Comparison of ENCODE assay signal across 24 cellular contexts in genomic region chr16:2596747-2597559, GRCh38. TPM values are rescaled to one million over a fixed set of nuclear protein-coding genes. Genes with fewer than 3 reads are reported as not detected.
DNase-seq lines count a peak whose midpoint lies in the region; ATAC-seq and TF ChIP-seq lines count a peak whose summit lies in the region.
"Had no signal": no experiment of that assay in that cellular context is flagged by ENCODE, and none has a peak within 500 bp of the region (broad histone marks: within the 10 kb centered on the region; RNA-seq: fewer than 3 reads in every experiment).

No MANE protein-coding gene starts in this region.

- no peak overlapping the region for H2AFZ ChIP-seq in GM23248

- no peaks in the 10 kb centered on the region for H3K9me3 Mint-ChIP-seq in activated CD4-positive, alpha-beta T cell treated with anti-CD3 and anti-CD28 coated beads for 36 hours (ENCODE audit: low read depth)
- H3K9me3 Mint-ChIP-seq: CD14-positive monocyte; naive thymus-derived CD4-positive, alpha-beta T cell; stimulated activated naive CD8-positive, alpha-beta T cell treated with anti-CD3 and anti-CD28 coated beads, Interleukin-15, Interleukin-2, amounts not matched to agents 100 ng/mL and 50 ng/mL, for 24 hours had no signal

- DNase-seq in activated CD4-positive, alpha-beta T cell treated with anti-CD3 and anti-CD28 coated beads for 36 hours = peak; percentile 3
- DNase-seq in activated CD4-positive, alpha-beta T cell treated with anti-CD3 and anti-CD28 coated beads for 1 hour = no peak
- DNase-seq in SJCRH30 (peak; percentile 25 to 40), right lobe of liver (peak in 2 of 3 donors; percentile 14 to 44), gastrocnemius medialis (no peak), GM23248 (no peak), HUDEP-2 (lab: John Stamatoyannopoulos, UW; ENCODE audit: unreplicated experiment in 76 of 76) (no peak)
- DNase-seq: activated CD4-positive, alpha-beta T cell treated with anti-CD3 and anti-CD28 coated beads, Interleukin-2, amount 50 U/mL, for 48 hours; activated CD4-positive, CD25-positive, alpha-beta regulatory T cell; activated effector memory CD4-positive, alpha-beta T cell treated with anti-CD3 and anti-CD28 coated beads, Interleukin-2, amount 50 U/mL, for 16 hours; DMS79; effector CD4-positive, alpha-beta T cell; naive thymus-derived CD4-positive, alpha-beta T cell; NCI-H1048; NCI-H510A; small intestine; stimulated activated CD4-positive, alpha-beta T cell treated with anti-CD3 and anti-CD28 coated beads, Interleukin-1b, Interleukin-23, amount 100 ng/mL, for 48 hours; T-helper 1 cell; testis had no signal

- no peak for TF ChIP-seq CTCF in right lobe of liver (IDR thresholded peaks at IDR 0.05)
- no peak for TF ChIP-seq CTCF in gastrocnemius medialis (IDR thresholded peaks at IDR 0.05 in 4 of 5, conservative IDR thresholded peaks at IDR 0.05 in 1 of 5)

- no peaks in the 10 kb centered on the region for H3K9me3 ChIP-seq in SJCRH30 (replicated peaks)
- no peaks in the 10 kb centered on the region for H3K9me3 ChIP-seq in right lobe of liver
- H3K9me3 ChIP-seq in gastrocnemius medialis = no peaks in the 10 kb centered on the region
- H3K9me3 ChIP-seq in GM23248 (ENCODE audit: low read depth) = no peaks in the 10 kb centered on the region
- H3K9me3 ChIP-seq: testis had no signal

- H3K27me3 ChIP-seq in SJCRH30 (no peaks in the 10 kb centered on the region), right lobe of liver (no peaks in the 10 kb centered on the region), gastrocnemius medialis (no peaks in the 10 kb centered on the region), GM23248 (replicated peaks; ENCODE audit: insufficient read depth) (no peaks in the 10 kb centered on the region)
- H3K27me3 ChIP-seq: testis had no signal

- no peaks in the 10 kb centered on the region for H3F3A ChIP-seq in GM23248 (ENCODE audit: insufficient read depth)

- CTCF ChIA-PET in activated CD4-positive, alpha-beta T cell treated with anti-CD3 and anti-CD28 coated beads for 36 hours (lab: Charles Lee) = no interaction called here

- no peak overlapping the region for H3K4me2 ChIP-seq in GM23248 (ENCODE audit: unreplicated experiment)

- TF ChIP-seq POLR2A in right lobe of liver (IDR thresholded peaks at IDR 0.05) (no peak), gastrocnemius medialis (IDR thresholded peaks at IDR 0.05) (no peak)

- no peak overlapping the region for H3K27ac Mint-ChIP-seq in activated CD4-positive, alpha-beta T cell treated with anti-CD3 and anti-CD28 coated beads for 36 hours
- H3K27ac Mint-ChIP-seq: activated naive CD8-positive, alpha-beta T cell; CD14-positive monocyte; naive thymus-derived CD4-positive, alpha-beta T cell; stimulated activated naive CD8-positive, alpha-beta T cell treated with anti-CD3 and anti-CD28 coated beads, Interleukin-15, Interleukin-2, amounts not matched to agents 100 ng/mL and 50 ng/mL, for 24 hours had no signal

- H3K4me1 Mint-ChIP-seq in activated CD4-positive, alpha-beta T cell treated with anti-CD3 and anti-CD28 coated beads for 36 hours = peaks cover 15% of the 10 kb centered on the region
- H3K4me1 Mint-ChIP-seq: CD14-positive monocyte had no signal

- peaks cover 51% of the 10 kb centered on the region for H3K79me2 ChIP-seq in GM23248 (ENCODE audit: insufficient read depth)

- no peak overlapping the region for H3K4me3 ChIP-seq in SJCRH30
- H3K4me3 ChIP-seq in right lobe of liver = no peak overlapping the region
- no peak overlapping the region for H3K4me3 ChIP-seq in gastrocnemius medialis
- H3K4me3 ChIP-seq in GM23248 = no peak overlapping the region
- H3K4me3 ChIP-seq: testis had no signal

- H3K9ac ChIP-seq in GM23248 = no peak overlapping the region

- no peaks in the 10 kb centered on the region for H3K27me3 Mint-ChIP-seq in activated CD4-positive, alpha-beta T cell treated with anti-CD3 and anti-CD28 coated beads for 36 hours
- H3K27me3 Mint-ChIP-seq: activated naive CD8-positive, alpha-beta T cell; naive thymus-derived CD4-positive, alpha-beta T cell; stimulated activated naive CD8-positive, alpha-beta T cell treated with anti-CD3 and anti-CD28 coated beads, Interleukin-15, Interleukin-2, amounts not matched to agents 100 ng/mL and 50 ng/mL, for 24 hours had no signal

- H4K20me1 ChIP-seq in GM23248 (ENCODE audit: insufficient read depth) = no peaks in the 10 kb centered on the region

- POLR2A ChIA-PET in activated CD4-positive, alpha-beta T cell treated with anti-CD3 and anti-CD28 coated beads for 36 hours (lab: Charles Lee) = no interaction called here

- 79% methylated on average over 9 of the region's 24 CpGs for whole genome bisulfite sequencing in right lobe of liver (ENCODE audit: insufficient coverage, low coverage, low lambda C conversion rate, missing lambda C conversion rate)
- 91 to 92% methylated on average over 22 to 24 of the region's 24 CpGs for WGBS in GM23248 (ENCODE audit: low coverage in 1 of 2, low lambda C conversion rate in 2 of 2, missing lambda C conversion rate in 2 of 2), 2 experiments

- H3K27ac ChIP-seq in SJCRH30 = peak overlapping the region; percentile 54
- H3K27ac ChIP-seq in right lobe of liver = no peak overlapping the region
- H3K27ac ChIP-seq in gastrocnemius medialis = peak overlapping the region; percentile 85 to 87 (median 85)
- no peak overlapping the region for H3K27ac ChIP-seq in GM23248
- H3K27ac ChIP-seq: 22Rv1, testis had no signal

- H3K36me3 ChIP-seq in SJCRH30 (peaks cover 3% of the 10 kb centered on the region; the same call in 1 of the 2 replicates), right lobe of liver (peaks cover 0 to 43% (median 18%) of the 10 kb centered on the region in 4 donors), gastrocnemius medialis (peaks cover 0 to 8% of the 10 kb centered on the region in 2 donors), GM23248 (ENCODE audit: low read depth) (peaks cover 6% of the 10 kb centered on the region; the same call in 1 of the 2 replicates)

- no peak for ATAC-seq in activated CD4-positive, alpha-beta T cell treated with anti-CD3 and anti-CD28 coated beads for 36 hours
- no peak for ATAC-seq in right lobe of liver
- no peak for ATAC-seq in gastrocnemius medialis
- ATAC-seq in HG02938 (IDR thresholded peaks at IDR 0.05; ENCODE audit: unreplicated experiment) = no peak
- ATAC-seq: naive thymus-derived CD4-positive, alpha-beta T cell had no signal

- H3K9me2 ChIP-seq in GM23248 (ENCODE audit: insufficient read depth) = no peaks in the 10 kb centered on the region

- H3K4me3 Mint-ChIP-seq in activated CD4-positive, alpha-beta T cell treated with anti-CD3 and anti-CD28 coated beads for 36 hours = no peak overlapping the region
- H3K4me3 Mint-ChIP-seq: activated naive CD8-positive, alpha-beta T cell; CD14-positive monocyte; naive thymus-derived CD4-positive, alpha-beta T cell; stimulated activated naive CD8-positive, alpha-beta T cell treated with anti-CD3 and anti-CD28 coated beads, Interleukin-15, Interleukin-2, amounts not matched to agents 100 ng/mL and 50 ng/mL, for 24 hours had no signal

- peaks cover 11% of the 10 kb centered on the region; the same call in 1 of the 2 replicates for H3K4me1 ChIP-seq in SJCRH30
- no peaks in the 10 kb centered on the region for H3K4me1 ChIP-seq in right lobe of liver
- peaks cover 44 to 55% of the 10 kb centered on the region in 2 donors for H3K4me1 ChIP-seq in gastrocnemius medialis
- no peaks in the 10 kb centered on the region for H3K4me1 ChIP-seq in GM23248 (ENCODE audit: insufficient read depth)

- peaks cover 6% of the 10 kb centered on the region for H3K36me3 Mint-ChIP-seq in activated CD4-positive, alpha-beta T cell treated with anti-CD3 and anti-CD28 coated beads for 36 hours (ENCODE audit: low read depth)
- H3K36me3 Mint-ChIP-seq: activated naive CD8-positive, alpha-beta T cell had no signal

- intact Hi-C loops in activated CD4-positive, alpha-beta T cell treated with anti-CD3 and anti-CD28 coated beads for 36 hours (cut with DNase I, micrococcal nuclease) = no loop called here
- intact Hi-C loops in right lobe of liver (cut with DNase I) = no loop called here
- intact Hi-C loops in gastrocnemius medialis (cut with DNase I; ENCODE audit: low total_unique reads) = loop anchor here (10.0 kb wide), 1 partner anchor 62 kb away; the partner anchor contains the start of genes CEMP1 and PDPK1

- in situ Hi-C loops in gastrocnemius medialis (cut with MboI; ENCODE audit: low sequenced_read_pairs in 4 of 4) (no loop called here), GM23248 (cut with MboI) (no loop called here)

RNA-seq across cellular contexts. Expression of gene PDPK1, which starts 59.1 kb away (rescaled TPM):
- 10 to 100 TPM; 30.4 to 34.5 TPM for total RNA-seq in activated CD4-positive, alpha-beta T cell treated with anti-CD3 and anti-CD28 coated beads for 36 hours
- 27.9 and 28.0 TPM in 2 replicates for total RNA-seq in SJCRH30 (2014; rRNA removed; shearing (Covaris generic))
- total RNA-seq in right lobe of liver (10 to 100 TPM; 20.7 to 28.3 (median 24.5) TPM), gastrocnemius medialis (10 to 100 TPM; 24.5 to 42.4 (median 34.7) TPM)
- total RNA-seq in GM23248 (2014; rRNA removed; shearing (Covaris generic)) = 16.8 and 21.6 TPM in 2 replicates
- 28.1 and 28.3 TPM in 2 replicates for polyA plus RNA-seq in GM23248 (2016; fragmentation: Nextera tagmentation; extraction: Ambion mirVana)

Comparison
In these comparisons a context has a peak if more than half of its experiments do, and no peak if none do; other contexts are left out.
1. DNase-seq: peak in activated CD4-positive, alpha-beta T cell treated with anti-CD3 and anti-CD28 coated beads for 36 hours (single experiment), SJCRH30 (2 of 2) and right lobe of liver (2 of 3); none in activated CD4-positive, alpha-beta T cell treated with anti-CD3 and anti-CD28 coated beads for 1 hour (single experiment), gastrocnemius medialis (0 of 2), GM23248 (single experiment) and HUDEP-2 (0 of 76).
2. H3K27ac ChIP-seq: peak in SJCRH30 (single experiment) and gastrocnemius medialis (4 of 4); none in right lobe of liver (0 of 3) and GM23248 (single experiment).